Comparison of ENCODE assay signal across 7 cellular contexts in the genomic region with DNA sequence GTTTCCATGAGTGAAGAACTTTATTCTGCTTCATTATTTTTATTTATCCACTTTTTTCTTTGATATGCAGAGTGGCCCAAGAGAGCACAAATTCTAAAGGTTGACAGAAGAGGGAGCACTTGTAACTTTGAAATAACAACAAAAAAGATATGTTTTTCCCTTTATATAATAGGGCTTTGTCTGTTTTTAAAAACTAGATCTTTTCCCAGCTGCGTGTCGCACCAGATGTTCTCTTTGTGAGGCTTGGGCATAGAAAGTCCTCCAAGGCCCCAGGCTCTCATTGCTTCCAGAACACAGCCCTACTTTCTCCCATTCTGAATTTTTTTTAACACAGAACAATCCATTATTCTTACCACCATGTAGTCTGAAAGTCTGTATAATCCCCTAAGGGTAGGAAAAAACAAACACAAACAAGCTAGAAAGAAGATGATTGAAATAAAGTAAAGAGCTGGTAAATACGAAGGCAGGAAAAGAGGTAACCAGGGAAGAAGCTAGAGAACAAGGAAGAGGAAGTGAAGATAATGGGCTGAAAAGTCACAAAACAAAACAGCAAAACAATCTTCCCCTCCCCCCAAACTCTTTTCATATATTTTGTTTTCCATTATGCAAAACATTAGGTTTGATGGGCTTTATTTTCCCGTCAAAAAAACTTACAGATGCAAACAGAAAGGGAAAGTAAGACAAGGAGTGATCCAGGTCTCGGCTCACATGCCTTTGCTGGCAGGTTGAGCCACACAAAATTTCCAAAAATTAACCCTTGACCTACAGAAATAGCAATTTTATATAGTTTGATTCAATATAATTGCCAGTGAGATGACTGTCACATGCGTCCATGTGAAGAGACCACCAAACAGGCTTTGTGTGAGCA.
DNase-seq lines count a peak whose midpoint lies in the region; ATAC-seq and TF ChIP-seq lines count a peak whose summit lies in the region.

No MANE protein-coding gene starts in this region.

- H3K27me3 Mint-ChIP-seq in endothelial cell (ENCODE audit: unreplicated experiment) (peaks cover 5% of the 10 kb centered on the region), natural killer cell (ENCODE audit: low read depth in 2 of 2) (peaks cover 0 to 3% of the 10 kb centered on the region in 2 donors)
- H3K27me3 Mint-ChIP-seq in stimulated activated naive CD8-positive, alpha-beta T cell treated with anti-CD3 and anti-CD28 coated beads, Interleukin-15, amount 100 ng/mL, for 72 hours = peaks cover 14% of the 10 kb centered on the region

- no peaks in the 10 kb centered on the region for H3K9me3 ChIP-seq in OCI-LY3 (ENCODE audit: insufficient read depth, low read length)

- H3K4me2 ChIP-seq in OCI-LY3 (ENCODE audit: low read length) = peak overlapping the region; percentile 78

- no peaks in the 10 kb centered on the region for H3K79me2 ChIP-seq in OCI-LY3 (ENCODE audit: low read length)

- peaks cover 41% of the 10 kb centered on the region for H3K4me1 Mint-ChIP-seq in endothelial cell (ENCODE audit: unreplicated experiment)
- peaks cover 10 to 11% of the 10 kb centered on the region in 2 donors for H3K4me1 Mint-ChIP-seq in natural killer cell
- no peaks in the 10 kb centered on the region for H3K4me1 Mint-ChIP-seq in stimulated activated naive CD8-positive, alpha-beta T cell treated with anti-CD3 and anti-CD28 coated beads, Interleukin-15, amount 100 ng/mL, for 72 hours

- DNase-seq in endothelial cell (ENCODE audit: low spot score) (no peak), natural killer cell (no peak), GF-D8 (lab: John Stamatoyannopoulos, UW) (no peak)
- DNase-seq in stimulated activated naive CD8-positive, alpha-beta T cell treated with anti-CD3 and anti-CD28 coated beads, Interleukin-15, amount 100 ng/mL, for 72 hours = no peak

- H2AFZ ChIP-seq in OCI-LY3 (ENCODE audit: low read depth, low read length) = peak overlapping the region; percentile 98

- H3K4me3 Mint-ChIP-seq in endothelial cell (ENCODE audit: unreplicated experiment) = no peak overlapping the region
- peak overlapping the region; percentile 60 for H3K4me3 Mint-ChIP-seq in natural killer cell
- peak overlapping the region in 1 of 2 donors; percentile 27 for H3K4me3 Mint-ChIP-seq in stimulated activated naive CD8-positive, alpha-beta T cell treated with anti-CD3 and anti-CD28 coated beads, Interleukin-15, amount 100 ng/mL, for 72 hours

- peak overlapping the region; percentile 58 for H3K9ac ChIP-seq in OCI-LY3 (ENCODE audit: low read length)

- H4K20me1 ChIP-seq in OCI-LY3 (ENCODE audit: insufficient read depth, low read length) = no peaks in the 10 kb centered on the region

- H3K27ac Mint-ChIP-seq in endothelial cell (ENCODE audit: unreplicated experiment) (peak overlapping the region; percentile 98), natural killer cell (peak overlapping the region; percentile 17 to 36)
- H3K27ac Mint-ChIP-seq in stimulated activated naive CD8-positive, alpha-beta T cell treated with anti-CD3 and anti-CD28 coated beads, Interleukin-15, amount 100 ng/mL, for 72 hours = peak overlapping the region in 1 of 2 donors; percentile 16

- H3K36me3 ChIP-seq in OCI-LY3 (replicated peaks; ENCODE audit: low read depth, low read length) = no peaks in the 10 kb centered on the region

- H3K27me3 ChIP-seq in OCI-LY3 (ENCODE audit: low read depth, low read length) = no peaks in the 10 kb centered on the region

- peaks cover 4% of the 10 kb centered on the region for H3K9me3 Mint-ChIP-seq in endothelial cell (ENCODE audit: unreplicated experiment)
- H3K9me3 Mint-ChIP-seq in natural killer cell = no peaks in the 10 kb centered on the region
- H3K9me3 Mint-ChIP-seq in stimulated activated naive CD8-positive, alpha-beta T cell treated with anti-CD3 and anti-CD28 coated beads, Interleukin-15, amount 100 ng/mL, for 72 hours = no peaks in the 10 kb centered on the region

- H3K27ac ChIP-seq in OCI-LY3 (ENCODE audit: low read length) = 0 out of 2 replicates have a peak overlapping the region, but pooled peaks have one; percentile 2

- intact Hi-C loops in natural killer cell (cut with micrococcal nuclease) = no loop called here

- peaks cover 6% of the 10 kb centered on the region for H3K36me3 Mint-ChIP-seq in endothelial cell (ENCODE audit: low read depth, unreplicated experiment)
- H3K36me3 Mint-ChIP-seq in natural killer cell = no peaks in the 10 kb centered on the region

- peak overlapping the region; percentile 56 for H3K4me3 ChIP-seq in OCI-LY3 (ENCODE audit: low read length)

- H3K4me1 ChIP-seq in OCI-LY3 (ENCODE audit: low read length) = peaks cover 8% of the 10 kb centered on the region

- ATAC-seq in GM18517 (IDR thresholded peaks at IDR 0.05; ENCODE audit: unreplicated experiment) (peak; percentile 48), natural killer cell (no peak), HG03025 (IDR thresholded peaks at IDR 0.05; ENCODE audit: low FRiP score, unreplicated experiment) (no peak)
- no peak for ATAC-seq in stimulated activated naive CD8-positive, alpha-beta T cell treated with anti-CD3 and anti-CD28 coated beads, Interleukin-15, amount 100 ng/mL, for 72 hours

- peak; percentile 64 for TF ChIP-seq CTCF in OCI-LY3 (IDR thresholded peaks at IDR 0.05; ENCODE audit: low read depth, low read length)
- TF ChIP-seq CTCF in endothelial cell (IDR thresholded peaks at IDR 0.05; ENCODE audit: unreplicated experiment) = no peak
- peak; percentile 31 for TF ChIP-seq CTCF in natural killer cell (IDR thresholded peaks at IDR 0.05)
